ENCODE assay signal across 14 cellular contexts in the genomic region with DNA sequence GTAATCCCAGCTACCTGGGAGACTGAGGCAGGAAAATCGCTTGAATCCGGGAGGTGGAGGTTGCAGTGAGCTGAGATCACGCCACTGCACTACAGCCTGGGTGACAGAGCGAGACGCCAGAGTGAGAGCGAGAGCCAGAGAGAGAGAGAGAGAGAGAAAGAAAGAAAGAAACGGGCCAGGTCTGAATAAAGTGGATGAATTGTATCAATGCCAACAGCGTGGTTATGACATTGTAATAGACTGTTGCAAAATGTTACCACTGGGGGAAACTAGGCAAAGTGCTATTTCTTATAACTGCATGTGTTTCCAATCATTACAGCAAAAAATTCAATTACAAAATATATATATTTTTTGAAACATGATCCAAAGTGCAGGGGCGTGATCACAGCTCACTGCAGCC. TPM values are rescaled to one million over a fixed set of nuclear protein-coding genes. Genes with fewer than 3 reads are reported as not detected.
DNase-seq lines count a peak whose midpoint lies in the region; ATAC-seq and TF ChIP-seq lines count a peak whose summit lies in the region.
"Had no signal": no experiment of that assay in that cellular context is flagged by ENCODE, and none has a peak within 500 bp of the region (broad histone marks: within the 10 kb centered on the region; RNA-seq: fewer than 3 reads in every experiment).

No MANE protein-coding gene starts in this region.

- no peak for TF ChIP-seq EP300 in SK-N-SH (IDR thresholded peaks at IDR 0.05; ENCODE audit: borderline replicate concordance in 1 of 2, low read depth in 1 of 2, low read length in 1 of 2)

- BruUV-seq in HCT116 (replicated peaks; lab: Mats Ljungman, UMichigan): no TSS peak

- H3K27ac ChIP-seq in HCT116 (ENCODE audit: low read depth, low read length) (no peak overlapping the region), SK-N-SH (ENCODE audit: low read depth in 2 of 2, low read length in 1 of 2) (no peak overlapping the region), left lung (no peak overlapping the region)
- H3K27ac ChIP-seq: transverse colon had no signal

- H3K9me2 ChIP-seq in HCT116 (ENCODE audit: insufficient read depth) (no peaks in the 10 kb centered on the region), SK-N-SH (no peaks in the 10 kb centered on the region)

- no peak for ATAC-seq in HCT116
- ATAC-seq in left lung: no peak

- H4K20me1 ChIP-seq in HCT116 (ENCODE audit: insufficient read depth): no peaks in the 10 kb centered on the region
- H4K20me1 ChIP-seq in SK-N-SH (ENCODE audit: insufficient read depth): no peaks in the 10 kb centered on the region

- H2AFZ ChIP-seq in HCT116 (ENCODE audit: low read depth, low read length, poor library complexity, severe bottlenecking) (no peak overlapping the region), SK-N-SH (ENCODE audit: low read depth) (no peak overlapping the region)

- intact Hi-C loops in HCT116 (cut with micrococcal nuclease): no loop called here
- intact Hi-C loops in left lung (cut with DNase I): no loop called here

- H3K9ac ChIP-seq in HCT116 (ENCODE audit: low read length): no peak overlapping the region
- H3K9ac ChIP-seq in SK-N-SH: no peak overlapping the region

- H3K4me3 ChIP-seq in HCT116 (replicated peaks in 1 of 2; ENCODE audit: low read depth in 1 of 2, low read length in 2 of 2): no peak overlapping the region
- no peak overlapping the region for H3K4me3 ChIP-seq in SK-N-SH (ENCODE audit: low read depth in 2 of 2, low read length in 1 of 2)
- H3K4me3 ChIP-seq in skeletal muscle cell (ENCODE audit: low read depth, low read length): no peak overlapping the region
- no peak overlapping the region for H3K4me3 ChIP-seq in left lung
- H3K4me3 ChIP-seq: Peyer's patch, transverse colon had no signal

- H3K9me3 ChIP-seq in HCT116 (ENCODE audit: control insufficient read depth in 1 of 2, insufficient read depth in 1 of 2, low read depth in 1 of 2, low read length in 2 of 2) (no peaks in the 10 kb centered on the region), SK-N-SH (no peaks in the 10 kb centered on the region), left lung (peaks cover 0 to 4% of the 10 kb centered on the region in 2 donors)
- H3K9me3 ChIP-seq: Peyer's patch, transverse colon had no signal

- TF ChIP-seq POLR2A in HCT116 (IDR thresholded peaks at IDR 0.05; ENCODE audit: borderline replicate concordance, extremely low read depth, insufficient read depth, insufficient read length): no peak

- H3F3A ChIP-seq in SK-N-SH (replicated peaks; ENCODE audit: insufficient read depth): peaks cover 10% of the 10 kb centered on the region

- RAD21 ChIA-PET in HCT116 (lab: Charles Lee; ENCODE audit: low non-redundant PET in 1 of 2, low total read pairs in 2 of 2, uncharacterized antibody in 2 of 2, unreplicated experiment in 2 of 2): no interaction called here

- CTCF ChIA-PET in HCT116 (lab: Charles Lee) (no interaction called here), SK-N-SH (lab: Yijun Ruan, JAX) (interaction anchor here (0.9 to 1.9 kb wide), 3 partner anchors 7 to 42 kb away, joined by 4 to 6 read pairs (median 4); no protein-coding TSS in a partner anchor)

- POLR2A ChIA-PET in HCT116 (lab: Charles Lee): interaction anchor here (1.2 kb wide), 1 partner anchor 27 kb away, joined by 3 read pairs; no protein-coding TSS in a partner anchor
- POLR2A ChIA-PET in SK-N-SH (lab: Yijun Ruan, JAX): no interaction called here

- no peak for TF ChIP-seq CTCF in HCT116 (IDR thresholded peaks at IDR 0.05 in 2 of 3, conservative IDR thresholded peaks at IDR 0.05 in 1 of 3; ENCODE audit: borderline replicate concordance in 1 of 3, insufficient read depth in 1 of 3, low read depth in 2 of 3, low read length in 2 of 3)
- TF ChIP-seq CTCF in SK-N-SH (IDR thresholded peaks at IDR 0.05): peak; percentile 24; the same call in 1 of the 2 replicates
- TF ChIP-seq CTCF in left lung (IDR thresholded peaks at IDR 0.05): no peak

- WGBS in SK-N-SH (ENCODE audit: low lambda C conversion rate): 63% methylated on average over 9 of the region's 9 CpGs

- DNase-seq in HCT116 (ENCODE audit: low read depth, low spot score): no peak
- no peak for DNase-seq in SK-N-SH
- peak; percentile 93 for DNase-seq in fibroblast of gingiva (ENCODE audit: low read depth)
- peak; percentile 68 for DNase-seq in skeletal muscle cell (ENCODE audit: low read depth)
- no peak for DNase-seq in pons (ENCODE audit: low spot score)
- no peak for DNase-seq in DMS79 (lab: John Stamatoyannopoulos, UW)
- no peak for DNase-seq in left lung
- DNase-seq in DMS114 treated with DMSO at 0.1 percent for 48 hours (lab: John Stamatoyannopoulos, UW; ENCODE audit: unreplicated experiment): no peak
- DNase-seq: activated naive CD4-positive, alpha-beta T cell treated with anti-CD3 and anti-CD28 coated beads for 36 hours; Caco-2; NCI-H1092; NCI-H226 had no signal

- H3K4me1 ChIP-seq in HCT116 (ENCODE audit: control insufficient read depth in 1 of 2, insufficient read depth in 2 of 2, low read length in 2 of 2) (peaks cover 51 to 67% of the 10 kb centered on the region in 2 experiments), SK-N-SH (ENCODE audit: control insufficient read depth in 1 of 2, insufficient read depth in 2 of 2, low read depth in 1 of 2, low read length in 1 of 2) (peaks cover 6 to 9% of the 10 kb centered on the region in 2 experiments; a peak in 3 of 4 replicates), left lung (peaks cover 21 to 49% of the 10 kb centered on the region in 2 donors)
- H3K4me1 ChIP-seq: Caco-2 had no signal

- H3K4me2 ChIP-seq in HCT116 (ENCODE audit: low read length) (peak overlapping the region; percentile 25), SK-N-SH (no peak overlapping the region)

- TF ChIP-seq RAD21 in HCT116 (IDR thresholded peaks at IDR 0.05; ENCODE audit: low read depth): no peak
- no peak for TF ChIP-seq RAD21 in SK-N-SH (IDR thresholded peaks at IDR 0.05; ENCODE audit: low read length)

- H3K27me3 ChIP-seq in HCT116 (ENCODE audit: insufficient read depth, low read length) (no peaks in the 10 kb centered on the region), SK-N-SH (ENCODE audit: insufficient read depth) (no peaks in the 10 kb centered on the region), left lung (no peaks in the 10 kb centered on the region)
- H3K27me3 ChIP-seq: Peyer's patch, transverse colon had no signal

- H3K36me3 ChIP-seq in HCT116 (ENCODE audit: control insufficient read depth in 1 of 2, insufficient read depth in 2 of 2, low read length in 2 of 2) (no peaks in the 10 kb centered on the region), SK-N-SH (replicated peaks in 1 of 2; ENCODE audit: control insufficient read depth in 1 of 2, insufficient read depth in 2 of 2, low read length in 1 of 2) (no peaks in the 10 kb centered on the region), left lung (no peaks in the 10 kb centered on the region)
- H3K36me3 ChIP-seq: Peyer's patch, transverse colon had no signal

- H3K79me2 ChIP-seq in HCT116 (ENCODE audit: insufficient read depth, low read length) (no peaks in the 10 kb centered on the region), SK-N-SH (ENCODE audit: insufficient read depth) (no peaks in the 10 kb centered on the region)

TF ChIP-seq in HCT116, 20 proteins besides CTCF, POLR2A, EP300 and RAD21:
- TF ChIP-seq JUND (IDR thresholded peaks at IDR 0.05) (no peak), EZH2phosphoT487 (IDR thresholded peaks at IDR 0.05; ENCODE audit: borderline replicate concordance) (no peak), FOSL1 (IDR thresholded peaks at IDR 0.05; ENCODE audit: low read depth) (no peak), POLR2AphosphoS5 (IDR thresholded peaks at IDR 0.05; ENCODE audit: low read depth, low read length) (no peak), CBX3 (IDR thresholded peaks at IDR 0.05; ENCODE audit: low read depth) (no peak), EZH2 (IDR thresholded peaks at IDR 0.05) (no peak), YY1 (IDR thresholded peaks at IDR 0.05; ENCODE audit: extremely low read depth, insufficient replicate concordance, low read depth, low read length) (no peak)
TF ChIP-seq in HCT116: peak in this region for 0.

TF ChIP-seq in SK-N-SH, 30 proteins besides CTCF, POLR2A, EP300 and RAD21:
- TF ChIP-seq SMC3 (IDR thresholded peaks at IDR 0.05; ENCODE audit: low read depth, low read length) (no peak), SIN3A (IDR thresholded peaks at IDR 0.05; ENCODE audit: borderline replicate concordance, low read depth, low read length) (no peak), TCF12 (IDR thresholded peaks at IDR 0.05) (peak; percentile 57; the same call in 1 of the 2 replicates), RCOR1 (IDR thresholded peaks at IDR 0.05; ENCODE audit: low read length) (no peak)

RNA-seq across cellular contexts. Expression of gene BTBD2, which starts 11.8 kb away (rescaled TPM):
- 112 TPM for total RNA-seq in HCT116 (2021; ENCODE audit: unreplicated experiment)
- 136 and 158 TPM in 2 replicates for polyA plus RNA-seq in HCT116 (2012)
- polyA plus RNA-seq in SK-N-SH (2012; rRNA removed): 54.4 and 66.8 TPM in 2 replicates
- polyA plus RNA-seq in SK-N-SH (2012; cell fraction: cytosol; rRNA removed): 21.2 and 45.9 TPM in 2 replicates
- polyA plus RNA-seq in SK-N-SH (2012; cell fraction: nucleus; rRNA removed): 64.3 and 71.6 TPM in 2 replicates
- total RNA-seq in left lung: 10 to 100 TPM; 63.1 to 63.6 TPM

RNA-seq across cellular contexts. Expression of gene MKNK2, which starts 23.7 kb away (rescaled TPM):
- total RNA-seq in HCT116 (2021; ENCODE audit: unreplicated experiment): 271 TPM
- polyA plus RNA-seq in HCT116 (2012): 225 and 297 TPM in 2 replicates
- 58.9 and 65.4 TPM in 2 replicates for polyA plus RNA-seq in SK-N-SH (2012; rRNA removed)
- 32.5 and 45.8 TPM in 2 replicates for polyA plus RNA-seq in SK-N-SH (2012; cell fraction: cytosol; rRNA removed)
- polyA plus RNA-seq in SK-N-SH (2012; cell fraction: nucleus; rRNA removed): 109 and 141 TPM in 2 replicates
- total RNA-seq in left lung: 100 to 1,000 TPM; 238 to 291 TPM

Comparison
In these comparisons a context has a peak if more than half of its experiments do, and no peak if none do; other contexts are left out.
1. DNase-seq: peak in fibroblast of gingiva (single experiment) and skeletal muscle cell (single experiment); none in HCT116 (single experiment), SK-N-SH (single experiment), pons (single experiment), DMS79 (single experiment), left lung (0 of 2) and DMS114 treated with DMSO at 0.1 percent for 48 hours (single experiment).
2. Of the 11 proteins assayed by ChIP-seq in both SK-N-SH and HCT116: peak only in SK-N-SH: CTCF; only in HCT116: none; in both: none; in neither: 10.